Comparison of ENCODE assay signal across 23 cellular contexts in genomic region chr11:24896118-24896835, GRCh38.
"Had no signal": no experiment of that assay in that cellular context is flagged by ENCODE, and none has a peak within 500 bp of the region (broad histone marks: within the 10 kb centered on the region; RNA-seq: fewer than 3 reads in every experiment).

No MANE protein-coding gene starts in this region.

- ATAC-seq: foreskin keratinocyte, gastroesophageal sphincter, left colon, mucosa of descending colon, pancreas, sciatic nerve had no signal

- DNase-seq: dermis blood vessel endothelial cell; effector memory CD4-positive, alpha-beta T cell; foreskin keratinocyte; hippocampal formation; kidney glomerular epithelial cell; left colon; left ventricle myocardium inferior; mucosa of descending colon; naive B cell; occipital lobe; retina; stimulated activated CD4-positive, alpha-beta T cell treated with anti-CD3 and anti-CD28 coated beads, Interleukin-12 subunit alpha, Interleukin-12 subunit beta, amount 100 ng/mL, for 4 hours; stimulated activated CD4-positive, alpha-beta T cell treated with anti-CD3 and anti-CD28 coated beads, Interleukin-1b, Interleukin-23, amount 100 ng/mL, for 48 hours; stimulated activated CD4-positive, alpha-beta T cell treated with anti-CD3 and anti-CD28 coated beads, Interleukin-4, amount 100 ng/mL, for 1 hour; stimulated activated CD8-positive, alpha-beta memory T cell treated with anti-CD3 and anti-CD28 coated beads, Interleukin-4, amount 100 ng/mL, for 48 hours; stimulated activated naive CD4-positive, alpha-beta T cell treated with Interleukin-2 at 50 U/mL for 16 hours; transverse colon had no signal

- H3K36me3 Mint-ChIP-seq: memory B cell, mesothelial cell of epicardium, naive B cell had no signal

- H3K27me3 Mint-ChIP-seq: central memory CD8-positive, alpha-beta T cell; memory B cell; naive B cell had no signal

- H3K4me1 Mint-ChIP-seq: central memory CD8-positive, alpha-beta T cell; memory B cell had no signal

- H3K4me3 Mint-ChIP-seq: central memory CD8-positive, alpha-beta T cell; memory B cell; mesothelial cell of epicardium; naive B cell had no signal

- H3K9me3 Mint-ChIP-seq: central memory CD8-positive, alpha-beta T cell; memory B cell had no signal

- H3K27ac Mint-ChIP-seq: memory B cell, mesothelial cell of epicardium, naive B cell had no signal
